1 cellular context compared by ENCODE assay signal in the genomic region with DNA sequence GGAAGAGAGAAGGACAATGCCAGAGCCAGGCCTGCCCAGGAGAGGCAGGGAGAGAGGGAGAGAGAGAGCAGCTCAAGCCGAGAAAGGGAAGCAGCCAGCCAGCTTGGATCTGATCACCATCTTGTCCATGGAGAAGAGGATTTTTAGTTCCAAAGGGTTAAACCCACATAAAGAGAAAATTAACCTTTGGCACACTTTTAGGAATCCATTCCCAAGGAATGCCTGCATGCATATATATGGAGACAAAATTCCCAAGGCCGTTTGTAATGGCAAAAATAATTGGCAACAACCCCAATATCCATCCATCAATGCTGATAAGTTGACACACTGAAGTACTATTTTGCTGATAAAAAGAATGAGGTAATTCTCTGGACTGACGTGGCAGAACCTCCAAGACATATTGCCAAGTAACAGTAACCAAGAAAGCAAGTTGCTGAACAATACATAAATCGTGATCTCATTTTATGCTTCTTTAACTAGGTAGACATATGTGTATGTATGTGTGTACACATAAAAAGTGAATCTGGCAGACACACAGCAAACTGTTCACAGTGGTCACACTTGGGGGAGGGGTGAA.
TF ChIP-seq lines count a peak whose summit lies in the region.

No MANE protein-coding gene starts in this region.

TF ChIP-seq in WTC11, 78 proteins besides CTCF, POLR2A, EP300 and RAD21 (continued from another document):
- TF ChIP-seq, protein P1, sequence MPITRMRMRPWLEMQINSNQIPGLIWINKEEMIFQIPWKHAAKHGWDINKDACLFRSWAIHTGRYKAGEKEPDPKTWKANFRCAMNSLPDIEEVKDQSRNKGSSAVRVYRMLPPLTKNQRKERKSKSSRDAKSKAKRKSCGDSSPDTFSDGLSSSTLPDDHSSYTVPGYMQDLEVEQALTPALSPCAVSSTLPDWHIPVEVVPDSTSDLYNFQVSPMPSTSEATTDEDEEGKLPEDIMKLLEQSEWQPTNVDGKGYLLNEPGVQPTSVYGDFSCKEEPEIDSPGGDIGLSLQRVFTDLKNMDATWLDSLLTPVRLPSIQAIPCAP (CRISPR knock-in tag; IDR thresholded peaks at IDR 0.05): no peak
- TF ChIP-seq CREB1 (CRISPR knock-in tag; IDR thresholded peaks at IDR 0.05) (no peak), ZNF396 (CRISPR knock-in tag; IDR thresholded peaks at IDR 0.05; ENCODE audit: borderline replicate concordance) (no peak)
TF ChIP-seq in WTC11: peak in this region for 0.
